ENCODE assay signal across 8 cellular contexts in the genomic region with DNA sequence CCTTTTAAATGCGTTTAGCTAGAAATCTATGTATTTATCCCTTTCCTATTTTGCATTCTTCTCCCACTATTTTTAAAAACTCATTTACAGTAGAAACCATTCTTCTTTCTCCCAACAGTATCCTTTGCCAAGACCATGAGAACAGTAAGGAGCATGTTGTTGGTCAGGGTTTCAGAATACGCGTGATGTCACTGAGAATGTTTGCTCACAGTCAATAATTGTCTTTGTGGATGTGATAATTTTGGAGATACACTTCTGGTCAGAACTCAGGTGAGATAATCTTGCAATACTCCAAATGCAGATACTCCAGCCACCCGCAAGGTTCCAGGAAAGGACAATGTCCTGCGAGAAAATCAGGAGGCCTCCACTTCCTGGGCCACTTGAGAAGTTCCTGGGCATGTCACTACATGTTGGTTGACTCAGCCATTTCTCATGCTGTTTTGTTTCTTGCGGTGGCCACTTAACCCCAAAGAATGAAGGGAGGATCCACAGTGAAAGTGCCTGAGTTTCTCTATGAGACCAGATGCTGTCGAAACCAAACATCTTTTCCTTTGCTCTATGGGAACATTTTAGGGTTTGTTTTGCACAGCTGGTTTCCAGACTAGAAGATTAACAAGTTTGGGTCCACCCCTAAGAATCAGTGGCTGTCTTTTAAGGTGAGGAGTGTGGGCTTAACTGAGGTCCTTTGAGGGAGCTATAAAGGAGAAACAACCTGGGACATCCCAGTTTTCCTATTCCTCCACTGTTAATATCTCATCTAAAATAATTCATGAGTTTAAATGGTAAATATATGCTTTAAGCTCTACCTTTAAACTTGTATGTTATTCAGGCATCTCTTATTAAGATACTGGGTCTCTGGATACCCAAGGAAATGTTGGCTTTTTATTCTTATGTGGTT.
A peak's percentile ranks its signal among the peaks of the same experiment; 100 is the strongest.
DNase-seq lines count a peak whose midpoint lies in the region; ATAC-seq and TF ChIP-seq lines count a peak whose summit lies in the region.

No MANE protein-coding gene starts in this region.

- peak; percentile 84 for DNase-seq in DMS53 (lab: John Stamatoyannopoulos, UW)
- DNase-seq in RWPE2 (ENCODE audit: low spot score): peak; percentile 83
- DNase-seq in islet precursor cell: peak; percentile 92
- DNase-seq in body of pancreas: no peak
- DNase-seq in activated effector memory CD4-positive, alpha-beta T cell treated with anti-CD3 and anti-CD28 coated beads, Interleukin-2, amount 50 U/mL, for 16 hours: no peak
- no peak for DNase-seq in OCI-LY7 (ENCODE audit: low spot score)
- no peak for DNase-seq in posterior vena cava (ENCODE audit: low spot score)

- H3K9me3 ChIP-seq in HEK293 (ENCODE audit: control insufficient read depth, insufficient read depth, low read depth, low read length) (no peaks in the 10 kb centered on the region), RWPE2 (ENCODE audit: severe bottlenecking) (no peaks in the 10 kb centered on the region), body of pancreas (no peaks in the 10 kb centered on the region), OCI-LY7 (ENCODE audit: low read length) (no peaks in the 10 kb centered on the region)

- H3K36me3 ChIP-seq in HEK293 (ENCODE audit: control insufficient read depth in 2 of 2, insufficient read depth in 1 of 2, low read length in 2 of 2) (peaks cover 0 to 9% of the 10 kb centered on the region in 2 experiments; a peak in 1 of 3 replicates), RWPE2 (ENCODE audit: low read depth) (peaks cover 56% of the 10 kb centered on the region), body of pancreas (replicated peaks in 1 of 2; ENCODE audit: insufficient read depth in 1 of 2, low read depth in 2 of 2) (peaks cover 0 to 3% of the 10 kb centered on the region in 2 donors), OCI-LY7 (ENCODE audit: insufficient read depth, low read length) (no peaks in the 10 kb centered on the region)

- H3K79me2 ChIP-seq in OCI-LY7 (ENCODE audit: insufficient read depth, low read depth, low read length): no peaks in the 10 kb centered on the region

- H3K27ac ChIP-seq in HEK293 (ENCODE audit: extremely low read depth, low read depth, low read length): peak overlapping the region; percentile 35; the same call in 1 of the 2 replicates
- peak overlapping the region; percentile 85 for H3K27ac ChIP-seq in RWPE2 (ENCODE audit: poor library complexity, severe bottlenecking)
- no peak overlapping the region for H3K27ac ChIP-seq in body of pancreas
- no peak overlapping the region for H3K27ac ChIP-seq in OCI-LY7 (ENCODE audit: low read depth, low read length, poor library complexity, severe bottlenecking)

- no peak overlapping the region for H3K4me2 ChIP-seq in OCI-LY7 (ENCODE audit: low read length)

- TF ChIP-seq POLR2A in body of pancreas (IDR thresholded peaks at IDR 0.05): no peak

- intact Hi-C loops in body of pancreas (cut with DNase I) (no loop called here), OCI-LY7 (cut with micrococcal nuclease; ENCODE audit: unreplicated experiment) (no loop called here), posterior vena cava (cut with DNase I) (no loop called here)

- BruUV-seq in OCI-LY7 (replicated peaks; lab: Mats Ljungman, UMichigan): no TSS peak

- WGBS in body of pancreas, 2 donors: 89 to 90% methylated on average over 7 of the region's 7 CpGs

- no peak for TF ChIP-seq CTCF in HEK293 (tag by site-specific recombination; IDR thresholded peaks at IDR 0.05)
- TF ChIP-seq CTCF in RWPE2 (IDR thresholded peaks at IDR 0.05; ENCODE audit: poor library complexity, severe bottlenecking): no peak
- no peak for TF ChIP-seq CTCF in body of pancreas (IDR thresholded peaks at IDR 0.05)
- TF ChIP-seq CTCF in OCI-LY7 (conservative IDR thresholded peaks at IDR 0.05; ENCODE audit: low read length): no peak

- H3K9me2 ChIP-seq in OCI-LY7 (ENCODE audit: insufficient read depth, low read length): no peaks in the 10 kb centered on the region

- H3K27me3 ChIP-seq in RWPE2 (ENCODE audit: insufficient read depth, poor library complexity, severe bottlenecking) (no peaks in the 10 kb centered on the region), body of pancreas (no peaks in the 10 kb centered on the region)

- no peaks in the 10 kb centered on the region for H4K20me1 ChIP-seq in OCI-LY7 (ENCODE audit: insufficient read depth, low read length)

- no peak overlapping the region for H2AFZ ChIP-seq in OCI-LY7 (ENCODE audit: low read length)

- CTCF ChIA-PET in HEK293 (lab: Yijun Ruan, JAX): interaction anchor here (0.5 to 1.3 kb wide), 3 partner anchors 24 to 209 kb away, joined by 3 to 4 read pairs (median 4); no protein-coding TSS in a partner anchor
- CTCF ChIA-PET in OCI-LY7 (lab: Charles Lee; ENCODE audit: unreplicated experiment): no interaction called here

- ATAC-seq in RWPE2 (ENCODE audit: low read depth) (peak; percentile 87), body of pancreas (no peak)

- POLR2A ChIA-PET in HEK293 (lab: Yijun Ruan, JAX) (interaction anchor here (0.6 kb wide), 1 partner anchor 87 kb away, joined by 3 read pairs; no protein-coding TSS in a partner anchor), OCI-LY7 (lab: Charles Lee) (no interaction called here)

- H3K4me1 ChIP-seq in HEK293 (ENCODE audit: control insufficient read depth, insufficient read depth, low read length) (peaks cover 8% of the 10 kb centered on the region), RWPE2 (ENCODE audit: insufficient read depth, poor library complexity, severe bottlenecking) (peaks cover 26% of the 10 kb centered on the region), body of pancreas (no peaks in the 10 kb centered on the region), OCI-LY7 (ENCODE audit: insufficient read depth, low read length, poor library complexity, severe bottlenecking) (no peaks in the 10 kb centered on the region)

- H3K4me3 ChIP-seq in HEK293 (ENCODE audit: low read depth, low read length): peak overlapping the region; percentile 10
- no peak overlapping the region for H3K4me3 ChIP-seq in RWPE2 (ENCODE audit: severe bottlenecking)
- no peak overlapping the region for H3K4me3 ChIP-seq in body of pancreas
- H3K4me3 ChIP-seq in OCI-LY7 (ENCODE audit: low read depth, low read length, poor library complexity, severe bottlenecking): no peak overlapping the region

TF ChIP-seq in HEK293, 187 proteins besides CTCF, POLR2A, EP300 and RAD21 (continues in another document):
- TF ChIP-seq, protein P1, sequence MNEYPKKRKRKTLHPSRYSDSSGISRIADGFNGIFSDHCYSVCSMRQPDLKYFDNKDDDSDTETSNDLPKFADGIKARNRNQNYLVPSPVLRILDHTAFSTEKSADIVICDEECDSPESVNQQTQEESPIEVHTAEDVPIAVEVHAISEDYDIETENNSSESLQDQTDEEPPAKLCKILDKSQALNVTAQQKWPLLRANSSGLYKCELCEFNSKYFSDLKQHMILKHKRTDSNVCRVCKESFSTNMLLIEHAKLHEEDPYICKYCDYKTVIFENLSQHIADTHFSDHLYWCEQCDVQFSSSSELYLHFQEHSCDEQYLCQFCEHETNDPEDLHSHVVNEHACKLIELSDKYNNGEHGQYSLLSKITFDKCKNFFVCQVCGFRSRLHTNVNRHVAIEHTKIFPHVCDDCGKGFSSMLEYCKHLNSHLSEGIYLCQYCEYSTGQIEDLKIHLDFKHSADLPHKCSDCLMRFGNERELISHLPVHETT (tag by site-specific recombination; IDR thresholded peaks at IDR 0.05): no peak
- TF ChIP-seq GLIS1 (tag by site-specific recombination; IDR thresholded peaks at IDR 0.05) (peak; percentile 20; the same call in 1 of the 2 replicates), ZNF16 (tag by site-specific recombination; IDR thresholded peaks at IDR 0.05; ENCODE audit: low read depth) (no peak), ZNF366 (tag by site-specific recombination; conservative IDR thresholded peaks at IDR 0.05) (peak; percentile 96), ZFHX2 (tag by site-specific recombination; conservative IDR thresholded peaks at IDR 0.05) (no peak), ZNF785 (tag by site-specific recombination; IDR thresholded peaks at IDR 0.05) (no peak), GFI1B (tag by site-specific recombination; IDR thresholded peaks at IDR 0.05) (no peak)
- TF ChIP-seq, protein P2, sequence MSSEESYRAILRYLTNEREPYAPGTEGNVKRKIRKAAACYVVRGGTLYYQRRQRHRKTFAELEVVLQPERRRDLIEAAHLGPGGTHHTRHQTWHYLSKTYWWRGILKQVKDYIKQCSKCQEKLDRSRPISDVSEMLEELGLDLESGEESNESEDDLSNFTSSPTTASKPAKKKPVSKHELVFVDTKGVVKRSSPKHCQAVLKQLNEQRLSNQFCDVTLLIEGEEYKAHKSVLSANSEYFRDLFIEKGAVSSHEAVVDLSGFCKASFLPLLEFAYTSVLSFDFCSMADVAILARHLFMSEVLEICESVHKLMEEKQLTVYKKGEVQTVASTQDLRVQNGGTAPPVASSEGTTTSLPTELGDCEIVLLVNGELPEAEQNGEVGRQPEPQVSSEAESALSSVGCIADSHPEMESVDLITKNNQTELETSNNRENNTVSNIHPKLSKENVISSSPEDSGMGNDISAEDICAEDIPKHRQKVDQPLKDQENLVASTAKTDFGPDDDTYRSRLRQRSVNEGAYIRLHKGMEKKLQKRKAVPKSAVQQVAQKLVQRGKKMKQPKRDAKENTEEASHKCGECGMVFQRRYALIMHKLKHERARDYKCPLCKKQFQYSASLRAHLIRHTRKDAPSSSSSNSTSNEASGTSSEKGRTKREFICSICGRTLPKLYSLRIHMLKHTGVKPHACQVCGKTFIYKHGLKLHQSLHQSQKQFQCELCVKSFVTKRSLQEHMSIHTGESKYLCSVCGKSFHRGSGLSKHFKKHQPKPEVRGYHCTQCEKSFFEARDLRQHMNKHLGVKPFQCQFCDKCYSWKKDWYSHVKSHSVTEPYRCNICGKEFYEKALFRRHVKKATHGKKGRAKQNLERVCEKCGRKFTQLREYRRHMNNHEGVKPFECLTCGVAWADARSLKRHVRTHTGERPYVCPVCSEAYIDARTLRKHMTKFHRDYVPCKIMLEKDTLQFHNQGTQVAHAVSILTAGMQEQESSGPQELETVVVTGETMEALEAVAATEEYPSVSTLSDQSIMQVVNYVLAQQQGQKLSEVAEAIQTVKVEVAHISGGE (tag by site-specific recombination; conservative IDR thresholded peaks at IDR 0.05; ENCODE audit: low read depth): no peak
- TF ChIP-seq, protein P3, sequence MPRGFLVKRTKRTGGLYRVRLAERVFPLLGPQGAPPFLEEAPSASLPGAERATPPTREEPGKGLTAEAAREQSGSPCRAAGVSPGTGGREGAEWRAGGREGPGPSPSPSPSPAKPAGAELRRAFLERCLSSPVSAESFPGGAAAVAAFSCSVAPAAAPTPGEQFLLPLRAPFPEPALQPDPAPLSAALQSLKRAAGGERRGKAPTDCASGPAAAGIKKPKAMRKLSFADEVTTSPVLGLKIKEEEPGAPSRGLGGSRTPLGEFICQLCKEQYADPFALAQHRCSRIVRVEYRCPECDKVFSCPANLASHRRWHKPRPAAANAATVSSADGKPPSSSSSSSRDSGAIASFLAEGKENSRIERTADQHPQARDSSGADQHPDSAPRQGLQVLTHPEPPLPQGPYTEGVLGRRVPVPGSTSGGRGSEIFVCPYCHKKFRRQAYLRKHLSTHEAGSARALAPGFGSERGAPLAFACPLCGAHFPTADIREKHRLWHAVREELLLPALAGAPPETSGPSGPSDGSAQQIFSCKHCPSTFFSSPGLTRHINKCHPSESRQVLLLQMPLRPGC (tag by site-specific recombination; IDR thresholded peaks at IDR 0.05): no peak

Comparison
In these comparisons a context has a peak if more than half of its experiments do, and no peak if none do; other contexts are left out.
1. DNase-seq: peak in DMS53 (single experiment), RWPE2 (single experiment) and islet precursor cell (single experiment); none in body of pancreas (0 of 4), activated effector memory CD4-positive, alpha-beta T cell treated with anti-CD3 and anti-CD28 coated beads, Interleukin-2, amount 50 U/mL, for 16 hours (single experiment), OCI-LY7 (single experiment) and posterior vena cava (single experiment).
2. H3K27ac ChIP-seq: peak in HEK293 (single experiment) and RWPE2 (single experiment); none in body of pancreas (0 of 4) and OCI-LY7 (single experiment).